1 cellular context compared by ENCODE assay signal in the genomic region with DNA sequence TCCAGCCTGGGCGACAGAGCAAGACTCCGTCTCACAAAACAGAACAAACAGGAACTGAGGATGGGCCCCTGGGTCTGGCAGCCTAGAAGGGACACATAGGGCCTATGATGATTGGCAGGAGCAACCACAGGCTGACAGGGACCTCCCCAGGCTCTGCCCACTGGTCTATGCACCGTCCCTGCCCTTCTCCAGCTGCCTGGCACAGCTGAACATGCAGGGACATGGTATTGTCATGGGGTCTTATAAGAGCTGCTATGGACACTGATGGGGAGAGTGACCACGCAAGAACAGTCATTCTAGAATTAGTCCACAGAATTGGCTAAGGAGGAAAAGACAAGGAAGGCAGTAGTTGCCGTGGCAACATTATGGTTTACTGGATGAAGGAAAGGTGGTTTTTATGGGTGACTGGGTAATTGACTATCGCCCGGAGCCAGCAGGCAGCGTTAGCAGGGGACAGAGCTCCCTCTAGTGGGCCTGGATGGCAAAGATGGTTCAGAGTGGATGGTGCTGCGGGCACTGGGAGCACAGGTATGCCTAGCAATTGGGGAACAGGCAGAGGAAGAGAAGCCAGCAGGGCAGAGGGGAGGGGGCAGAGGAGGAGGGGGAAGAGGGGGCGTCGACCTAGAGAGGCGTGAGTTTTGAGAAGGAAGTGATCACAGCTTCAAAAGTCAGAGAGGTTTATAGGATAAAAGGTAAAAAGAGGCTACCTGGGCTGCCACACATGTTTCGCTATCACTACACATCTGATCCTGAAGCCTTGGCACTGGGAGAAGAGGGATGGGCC.
TF ChIP-seq lines count a peak whose summit lies in the region.

No MANE protein-coding gene starts in this region.

TF ChIP-seq in A549, 52 proteins besides CTCF, POLR2A, EP300 and RAD21 (continued from another document):
- TF ChIP-seq HMGXB4 (CRISPR knock-in tag; IDR thresholded peaks at IDR 0.05; ENCODE audit: borderline replicate concordance) (no peak), POLR2AphosphoS2 (conservative IDR thresholded peaks at IDR 0.05; ENCODE audit: low read length) (no peak), NR3C1 (IDR thresholded peaks at IDR 0.05) (no peak)
- TF ChIP-seq, protein P1, sequence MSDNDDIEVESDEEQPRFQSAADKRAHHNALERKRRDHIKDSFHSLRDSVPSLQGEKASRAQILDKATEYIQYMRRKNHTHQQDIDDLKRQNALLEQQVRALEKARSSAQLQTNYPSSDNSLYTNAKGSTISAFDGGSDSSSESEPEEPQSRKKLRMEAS (IDR thresholded peaks at IDR 0.05) = 0 out of 2 replicates have a peak, but pooled peaks have one; percentile 23
